ENCODE assay signal across 12 cellular contexts in the genomic region with DNA sequence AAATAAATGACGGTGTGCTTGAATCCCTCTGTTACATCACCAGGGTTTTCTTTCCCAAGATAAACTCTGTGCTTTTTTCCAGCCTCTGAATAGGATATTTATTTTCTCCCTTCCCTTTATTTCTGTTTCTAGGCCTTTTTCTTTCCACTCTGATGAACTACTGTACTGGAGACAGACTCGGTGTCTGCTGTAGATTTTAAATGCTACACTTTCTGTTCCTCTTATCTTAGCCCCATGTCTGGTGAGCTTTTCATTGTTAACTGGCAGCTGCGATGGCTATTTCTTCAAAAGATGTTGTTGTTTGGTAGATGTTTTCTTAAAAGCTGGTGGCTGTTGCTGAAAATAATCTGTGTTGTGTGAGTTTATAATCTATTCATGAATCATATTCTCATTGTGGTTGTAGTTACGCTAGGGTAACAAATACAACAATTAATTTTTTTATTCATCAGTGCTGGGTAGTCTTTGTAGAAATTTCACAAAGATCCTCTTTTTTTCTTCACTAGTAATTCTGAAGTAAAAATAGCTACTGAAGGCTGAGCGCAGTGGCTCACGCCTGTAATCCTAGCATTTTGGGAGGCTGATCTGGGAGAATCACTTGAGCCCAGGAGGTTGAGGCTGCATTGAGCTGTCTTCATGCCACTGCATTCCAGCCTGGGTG. TPM values are rescaled to one million over a fixed set of nuclear protein-coding genes. Genes with fewer than 3 reads are reported as not detected.
A peak's percentile ranks its signal among the peaks of the same experiment; 100 is the strongest.
DNase-seq lines count a peak whose midpoint lies in the region; ATAC-seq and TF ChIP-seq lines count a peak whose summit lies in the region.
"Had no signal": no experiment of that assay in that cellular context is flagged by ENCODE, and none has a peak within 500 bp of the region (broad histone marks: within the 10 kb centered on the region; RNA-seq: fewer than 3 reads in every experiment).

No MANE protein-coding gene starts in this region.

- no peaks in the 10 kb centered on the region for H3K36me3 ChIP-seq in ovary

- DNase-seq in memory B cell (ENCODE audit: low spot score in 2 of 2): no peak
- DNase-seq in RKO (ENCODE audit: low spot score): no peak
- no peak for DNase-seq in NCI-H1417 treated with DMSO at 0.1 percent for 48 hours (lab: John Stamatoyannopoulos, UW)
- DNase-seq in stimulated activated naive CD4-positive, alpha-beta T cell treated with Interleukin-2 at 50 U/mL for 16 hours (lab: John Stamatoyannopoulos, UW): no peak
- no peak for DNase-seq in ovary
- DNase-seq: DMS79 treated with DMSO at 0.1 percent for 48 hours, hippocampal formation had no signal

- no peaks in the 10 kb centered on the region for H3K27me3 Mint-ChIP-seq in memory B cell

- intact Hi-C loops in ovary (cut with DNase I): loop anchor here in 2 of 4 donors (10.0 kb wide), 2 partner anchors 57 to 67 kb away; no protein-coding TSS in a partner anchor

- TF ChIP-seq CTCF in ovary (IDR thresholded peaks at IDR 0.05): no peak

- peaks cover 4% of the 10 kb centered on the region for H3K4me1 ChIP-seq in ovary (ENCODE audit: insufficient read depth)

- H3K36me3 Mint-ChIP-seq in memory B cell: peaks cover 23% of the 10 kb centered on the region

- TF ChIP-seq POLR2A in ovary (IDR thresholded peaks at IDR 0.05): no peak

- no peaks in the 10 kb centered on the region for H3K9me3 Mint-ChIP-seq in memory B cell

- H3K27ac Mint-ChIP-seq in memory B cell: peak overlapping the region; percentile 74

- H3K4me1 Mint-ChIP-seq in memory B cell: peaks cover 48% of the 10 kb centered on the region

- 83 to 85% (median 85%) methylated on average over 6 of the region's 6 CpGs for whole genome bisulfite sequencing in ovary, 3 donors

- H3K27me3 ChIP-seq in ovary: no peaks in the 10 kb centered on the region

- no peaks in the 10 kb centered on the region for H3K9me3 ChIP-seq in ovary

- H3K4me3 Mint-ChIP-seq in memory B cell: peak overlapping the region; percentile 19

- H3K27ac ChIP-seq in ovary: no peak overlapping the region

- TF ChIP-seq EP300 in ovary (IDR thresholded peaks at IDR 0.05): no peak

- peak; percentile 92 for ATAC-seq in GM18517 (IDR thresholded peaks at IDR 0.05; ENCODE audit: unreplicated experiment)
- peak; percentile 78 for ATAC-seq in GM21786 (IDR thresholded peaks at IDR 0.05; ENCODE audit: unreplicated experiment)
- ATAC-seq in HG03565 (IDR thresholded peaks at IDR 0.05; ENCODE audit: unreplicated experiment): peak; percentile 90
- ATAC-seq in memory B cell (ENCODE audit: low read depth): peak; percentile 99

- no peak overlapping the region for H3K4me3 ChIP-seq in ovary

RNA-seq across cellular contexts. Expression of a gene that starts 15.6 kb away (rescaled TPM):
- not detected for total RNA-seq in ovary
- polyA plus RNA-seq in ovary: not detected
- total RNA-seq: bronchial epithelial cell, osteoblast had no signal
